2 cellular contexts compared by ENCODE assay signal in the genomic region with DNA sequence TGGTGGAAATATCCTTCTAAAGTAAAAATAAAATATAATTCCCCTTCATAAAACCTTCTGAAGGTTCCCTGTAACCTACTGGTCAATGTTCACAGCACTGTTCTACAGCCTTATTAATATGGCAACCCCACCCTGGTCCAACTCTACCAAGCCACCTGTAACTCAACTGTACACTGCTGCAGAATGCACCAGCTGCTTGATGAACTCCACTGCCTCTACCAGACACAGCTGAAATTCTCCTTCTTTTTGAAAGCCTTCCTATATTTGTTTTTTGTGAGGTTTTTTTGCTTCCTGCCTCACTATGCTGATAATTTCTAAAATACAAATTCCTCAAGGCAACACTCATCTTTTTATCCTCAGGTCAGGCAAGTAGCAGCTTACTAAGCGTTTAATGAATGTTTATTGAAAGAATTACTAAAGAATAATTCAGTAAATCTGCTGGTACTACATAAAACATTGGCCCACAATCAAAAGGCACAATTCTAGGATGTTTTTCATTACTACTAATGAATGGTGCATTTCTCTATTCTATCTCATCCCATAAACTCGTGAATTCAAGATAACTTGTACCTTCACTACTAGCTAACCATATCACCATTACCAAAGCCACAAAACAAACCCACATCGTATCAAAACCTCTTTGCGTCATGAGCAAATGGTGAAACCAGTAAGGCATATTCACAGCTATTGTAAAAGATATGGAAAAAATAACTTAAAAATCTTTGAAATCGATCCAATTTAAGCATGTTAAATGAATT.
TF ChIP-seq lines count a peak whose summit lies in the region.

No MANE protein-coding gene starts in this region.

TF ChIP-seq in IMR-90, 13 proteins besides CTCF, POLR2A, EP300 and RAD21:
- TF ChIP-seq RFX5 (IDR thresholded peaks at IDR 0.05; ENCODE audit: low read depth, low read length), result no peak
- peak; percentile 33; the same call in 1 of the 2 replicates for TF ChIP-seq MAFK (IDR thresholded peaks at IDR 0.05; ENCODE audit: low read depth, low read length)

TF ChIP-seq in GM12878, 131 proteins besides CTCF, POLR2A, EP300 and RAD21:
- TF ChIP-seq TBL1XR1 (IDR thresholded peaks at IDR 0.05; ENCODE audit: low read depth, low read length) (no peak), FOS (IDR thresholded peaks at IDR 0.05; ENCODE audit: borderline replicate concordance, extremely low read depth, insufficient read length) (no peak), MEF2B (IDR thresholded peaks at IDR 0.05; ENCODE audit: partially characterized antibody, poor library complexity, severe bottlenecking) (no peak), BMI1 (IDR thresholded peaks at IDR 0.05; ENCODE audit: borderline replicate concordance) (no peak), PML (IDR thresholded peaks at IDR 0.05; ENCODE audit: low read length) (no peak), PAX5 (IDR thresholded peaks at IDR 0.05; ENCODE audit: borderline replicate concordance, low read depth, low read length) (no peak), ZSCAN29 (IDR thresholded peaks at IDR 0.05) (no peak), BCL11A (IDR thresholded peaks at IDR 0.05; ENCODE audit: low read depth, low read length) (no peak), MXI1 (IDR thresholded peaks at IDR 0.05; ENCODE audit: low read depth, low read length) (no peak), NFXL1 (IDR thresholded peaks at IDR 0.05; ENCODE audit: borderline replicate concordance) (no peak), NFYA (IDR thresholded peaks at IDR 0.05; ENCODE audit: borderline replicate concordance, low read depth, low read length) (no peak), SIX5 (IDR thresholded peaks at IDR 0.05; ENCODE audit: low read depth, low read length, severe bottlenecking) (no peak)
- TF ChIP-seq, protein P1, sequence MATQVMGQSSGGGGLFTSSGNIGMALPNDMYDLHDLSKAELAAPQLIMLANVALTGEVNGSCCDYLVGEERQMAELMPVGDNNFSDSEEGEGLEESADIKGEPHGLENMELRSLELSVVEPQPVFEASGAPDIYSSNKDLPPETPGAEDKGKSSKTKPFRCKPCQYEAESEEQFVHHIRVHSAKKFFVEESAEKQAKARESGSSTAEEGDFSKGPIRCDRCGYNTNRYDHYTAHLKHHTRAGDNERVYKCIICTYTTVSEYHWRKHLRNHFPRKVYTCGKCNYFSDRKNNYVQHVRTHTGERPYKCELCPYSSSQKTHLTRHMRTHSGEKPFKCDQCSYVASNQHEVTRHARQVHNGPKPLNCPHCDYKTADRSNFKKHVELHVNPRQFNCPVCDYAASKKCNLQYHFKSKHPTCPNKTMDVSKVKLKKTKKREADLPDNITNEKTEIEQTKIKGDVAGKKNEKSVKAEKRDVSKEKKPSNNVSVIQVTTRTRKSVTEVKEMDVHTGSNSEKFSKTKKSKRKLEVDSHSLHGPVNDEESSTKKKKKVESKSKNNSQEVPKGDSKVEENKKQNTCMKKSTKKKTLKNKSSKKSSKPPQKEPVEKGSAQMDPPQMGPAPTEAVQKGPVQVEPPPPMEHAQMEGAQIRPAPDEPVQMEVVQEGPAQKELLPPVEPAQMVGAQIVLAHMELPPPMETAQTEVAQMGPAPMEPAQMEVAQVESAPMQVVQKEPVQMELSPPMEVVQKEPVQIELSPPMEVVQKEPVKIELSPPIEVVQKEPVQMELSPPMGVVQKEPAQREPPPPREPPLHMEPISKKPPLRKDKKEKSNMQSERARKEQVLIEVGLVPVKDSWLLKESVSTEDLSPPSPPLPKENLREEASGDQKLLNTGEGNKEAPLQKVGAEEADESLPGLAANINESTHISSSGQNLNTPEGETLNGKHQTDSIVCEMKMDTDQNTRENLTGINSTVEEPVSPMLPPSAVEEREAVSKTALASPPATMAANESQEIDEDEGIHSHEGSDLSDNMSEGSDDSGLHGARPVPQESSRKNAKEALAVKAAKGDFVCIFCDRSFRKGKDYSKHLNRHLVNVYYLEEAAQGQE (IDR thresholded peaks at IDR 0.05; ENCODE audit: low read depth, low read length), result no peak
- TF ChIP-seq, protein P2, sequence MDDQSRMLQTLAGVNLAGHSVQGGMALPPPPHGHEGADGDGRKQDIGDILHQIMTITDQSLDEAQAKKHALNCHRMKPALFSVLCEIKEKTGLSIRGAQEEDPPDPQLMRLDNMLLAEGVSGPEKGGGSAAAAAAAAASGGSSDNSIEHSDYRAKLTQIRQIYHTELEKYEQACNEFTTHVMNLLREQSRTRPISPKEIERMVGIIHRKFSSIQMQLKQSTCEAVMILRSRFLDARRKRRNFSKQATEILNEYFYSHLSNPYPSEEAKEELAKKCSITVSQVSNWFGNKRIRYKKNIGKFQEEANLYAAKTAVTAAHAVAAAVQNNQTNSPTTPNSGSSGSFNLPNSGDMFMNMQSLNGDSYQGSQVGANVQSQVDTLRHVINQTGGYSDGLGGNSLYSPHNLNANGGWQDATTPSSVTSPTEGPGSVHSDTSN (IDR thresholded peaks at IDR 0.05; ENCODE audit: insufficient replicate concordance, low read depth, low read length), result no peak
- TF ChIP-seq, protein P3, sequence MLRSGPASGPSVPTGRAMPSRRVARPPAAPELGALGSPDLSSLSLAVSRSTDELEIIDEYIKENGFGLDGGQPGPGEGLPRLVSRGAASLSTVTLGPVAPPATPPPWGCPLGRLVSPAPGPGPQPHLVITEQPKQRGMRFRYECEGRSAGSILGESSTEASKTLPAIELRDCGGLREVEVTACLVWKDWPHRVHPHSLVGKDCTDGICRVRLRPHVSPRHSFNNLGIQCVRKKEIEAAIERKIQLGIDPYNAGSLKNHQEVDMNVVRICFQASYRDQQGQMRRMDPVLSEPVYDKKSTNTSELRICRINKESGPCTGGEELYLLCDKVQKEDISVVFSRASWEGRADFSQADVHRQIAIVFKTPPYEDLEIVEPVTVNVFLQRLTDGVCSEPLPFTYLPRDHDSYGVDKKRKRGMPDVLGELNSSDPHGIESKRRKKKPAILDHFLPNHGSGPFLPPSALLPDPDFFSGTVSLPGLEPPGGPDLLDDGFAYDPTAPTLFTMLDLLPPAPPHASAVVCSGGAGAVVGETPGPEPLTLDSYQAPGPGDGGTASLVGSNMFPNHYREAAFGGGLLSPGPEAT (IDR thresholded peaks at IDR 0.05; ENCODE audit: low read depth), result no peak
- TF ChIP-seq, protein P4, sequence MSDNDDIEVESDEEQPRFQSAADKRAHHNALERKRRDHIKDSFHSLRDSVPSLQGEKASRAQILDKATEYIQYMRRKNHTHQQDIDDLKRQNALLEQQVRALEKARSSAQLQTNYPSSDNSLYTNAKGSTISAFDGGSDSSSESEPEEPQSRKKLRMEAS (IDR thresholded peaks at IDR 0.05; ENCODE audit: low read depth, low read length), result no peak
